Comparison of ENCODE assay signal across 11 cellular contexts in genomic region chr2:219645631-219646527, GRCh38. TPM values are rescaled to one million over a fixed set of nuclear protein-coding genes. Genes with fewer than 3 reads are reported as not detected.
A peak's percentile ranks its signal among the peaks of the same experiment; 100 is the strongest.
DNase-seq lines count a peak whose midpoint lies in the region; ATAC-seq and TF ChIP-seq lines count a peak whose summit lies in the region.
"Had no signal": no experiment of that assay in that cellular context is flagged by ENCODE, and none has a peak within 500 bp of the region (broad histone marks: within the 10 kb centered on the region; RNA-seq: fewer than 3 reads in every experiment).

No MANE protein-coding gene starts in this region.

- H3K27ac ChIP-seq in left lung (peak overlapping the region in 1 of 2 donors; percentile 59), tibial nerve (peak overlapping the region in 2 of 4 donors; percentile 46 to 77)
- no peak overlapping the region for H3K27ac ChIP-seq in naive thymus-derived CD4-positive, alpha-beta T cell (ENCODE audit: low read depth, low read length)

- intact Hi-C loops in left lung (cut with DNase I), result no loop called here
- intact Hi-C loops in naive thymus-derived CD4-positive, alpha-beta T cell (cut with micrococcal nuclease), result no loop called here

- H3K36me3 ChIP-seq in left lung (no peaks in the 10 kb centered on the region), tibial nerve (no peaks in the 10 kb centered on the region)
- no peaks in the 10 kb centered on the region for H3K36me3 ChIP-seq in naive thymus-derived CD4-positive, alpha-beta T cell (ENCODE audit: control insufficient read depth in 2 of 3, insufficient read depth in 3 of 3, low read length in 3 of 3)
- H3K36me3 ChIP-seq: ascending aorta had no signal

- TF ChIP-seq POLR2A in tibial nerve (IDR thresholded peaks at IDR 0.05), result no peak

- no peak for TF ChIP-seq EP300 in tibial nerve (IDR thresholded peaks at IDR 0.05)

- peaks cover 9 to 13% of the 10 kb centered on the region in 2 donors for H3K4me1 ChIP-seq in left lung
- H3K4me1 ChIP-seq in naive thymus-derived CD4-positive, alpha-beta T cell (ENCODE audit: control insufficient read depth in 2 of 2, insufficient read depth in 2 of 2, low read length in 2 of 2), result peaks cover 3 to 4% of the 10 kb centered on the region in 2 donors
- peaks cover 0 to 16% (median 4%) of the 10 kb centered on the region in 4 donors for H3K4me1 ChIP-seq in tibial nerve

- POLR2A ChIA-PET in naive thymus-derived CD4-positive, alpha-beta T cell (lab: Charles Lee), result no interaction called here

- no peaks in the 10 kb centered on the region for H3K9me3 Mint-ChIP-seq in naive thymus-derived CD4-positive, alpha-beta T cell

- peaks cover 0 to 5% (median 0%) of the 10 kb centered on the region in 7 donors for H3K4me1 Mint-ChIP-seq in naive thymus-derived CD4-positive, alpha-beta T cell

- DNase-seq in A172 (ENCODE audit: low spot score), result peak; percentile 91
- peak; percentile 79 for DNase-seq in HT1080 (ENCODE audit: low read depth)
- DNase-seq in dedifferentiated amniotic fluid mesenchymal stem cell (ENCODE audit: extremely low spot score), result peak; percentile 68
- DNase-seq in left lung, result peak in 1 of 2 donors; percentile 42
- DNase-seq in naive thymus-derived CD4-positive, alpha-beta T cell, result no peak
- no peak for DNase-seq in germinal center (ENCODE audit: low spot score)
- DNase-seq in tibial nerve (ENCODE audit: low spot score in 2 of 2), result no peak
- no peak for DNase-seq in stimulated activated CD4-positive, alpha-beta T cell treated with anti-CD3 and anti-CD28 coated beads, Interleukin-2, amount 100 ng/mL, for 48 hours
- DNase-seq: C1 segment of cervical spinal cord, NCI-H187 treated with DMSO at 0.1 percent for 48 hours had no signal

- H3K27ac Mint-ChIP-seq in naive thymus-derived CD4-positive, alpha-beta T cell, result no peak overlapping the region

- peaks cover 0 to 20% of the 10 kb centered on the region in 2 donors for H3K27me3 ChIP-seq in left lung
- peaks cover 0 to 3% of the 10 kb centered on the region in 2 donors for H3K27me3 ChIP-seq in naive thymus-derived CD4-positive, alpha-beta T cell (ENCODE audit: control insufficient read depth in 2 of 2, insufficient read depth in 2 of 2, low read length in 2 of 2)
- H3K27me3 ChIP-seq in tibial nerve, result peaks cover 0 to 8% of the 10 kb centered on the region in 2 donors
- H3K27me3 ChIP-seq: ascending aorta had no signal

- no peak overlapping the region for H3K4me3 Mint-ChIP-seq in naive thymus-derived CD4-positive, alpha-beta T cell

- no peak overlapping the region for H3K4me3 ChIP-seq in left lung
- H3K4me3 ChIP-seq in naive thymus-derived CD4-positive, alpha-beta T cell (ENCODE audit: low read length), result no peak overlapping the region
- no peak overlapping the region for H3K4me3 ChIP-seq in tibial nerve
- H3K4me3 ChIP-seq: ascending aorta had no signal

- H3K27me3 Mint-ChIP-seq in naive thymus-derived CD4-positive, alpha-beta T cell, result peaks cover 9 to 46% (median 34%) of the 10 kb centered on the region in 5 donors

- H3K36me3 Mint-ChIP-seq in naive thymus-derived CD4-positive, alpha-beta T cell, result no peaks in the 10 kb centered on the region

- WGBS in tibial nerve, 2 donors, result 68 to 76% methylated on average over 12 of the region's 12 CpGs

- CTCF ChIA-PET in naive thymus-derived CD4-positive, alpha-beta T cell (lab: Charles Lee), result interaction anchor here (0.6 to 6.1 kb wide), 2 partner anchors 86 to 104 kb away, joined by 3 to 47 read pairs; partner anchors contain the start of genes CHPF and TMEM198

- no peaks in the 10 kb centered on the region for H3K9me3 ChIP-seq in left lung
- H3K9me3 ChIP-seq in naive thymus-derived CD4-positive, alpha-beta T cell (ENCODE audit: control insufficient read depth in 2 of 3, low read length in 3 of 3), result no peaks in the 10 kb centered on the region
- no peaks in the 10 kb centered on the region for H3K9me3 ChIP-seq in tibial nerve
- H3K9me3 ChIP-seq: ascending aorta had no signal

- ATAC-seq in left lung, result peak; percentile 47
- ATAC-seq in naive thymus-derived CD4-positive, alpha-beta T cell, result no peak

- TF ChIP-seq CTCF in left lung (IDR thresholded peaks at IDR 0.05) (no peak), tibial nerve (IDR thresholded peaks at IDR 0.05) (no peak)

RNA-seq across cellular contexts. Expression of gene SLC4A3, which starts 18.4 kb away (rescaled TPM):
- total RNA-seq in A172 (2014; rRNA removed; shearing (Covaris generic)), result 10.9 and 11.4 TPM in 2 replicates
- total RNA-seq in HT1080 (2014; rRNA removed; shearing (Covaris generic)), result 5.8 and 7.9 TPM in 2 replicates
- 5.5 and 6.6 TPM in 2 replicates for polyA plus RNA-seq in HT1080 (2015; cell fraction: cytosol; rRNA removed)
- polyA plus RNA-seq in HT1080 (2015; cell fraction: nucleus; rRNA removed), result 20.6 and 25.5 TPM in 2 replicates
- total RNA-seq in left lung (1 to 10 TPM; 2.9 to 5.7 TPM), tibial nerve (1 to 10 TPM; 1.3 to 5.1 (median 3.4) TPM)
- total RNA-seq in naive thymus-derived CD4-positive, alpha-beta T cell, result 1 to 10 TPM in 1 of 5 experiments, under 1 TPM in 2, not detected in 2; 0.19 to 3.4 (median 0.34) TPM
- not detected for polyA plus RNA-seq in naive thymus-derived CD4-positive, alpha-beta T cell

RNA-seq across cellular contexts. Expression of gene STK11IP, which starts 48.2 kb away (rescaled TPM):
- total RNA-seq in A172 (2014; rRNA removed; shearing (Covaris generic)), result 15.3 and 15.4 TPM in 2 replicates
- total RNA-seq in HT1080 (2014; rRNA removed; shearing (Covaris generic)), result 17.1 and 18.2 TPM in 2 replicates
- polyA plus RNA-seq in HT1080 (2015; cell fraction: cytosol; rRNA removed), result 9.1 and 9.6 TPM in 2 replicates
- 75.9 and 81.9 TPM in 2 replicates for polyA plus RNA-seq in HT1080 (2015; cell fraction: nucleus; rRNA removed)
- total RNA-seq in left lung (10 to 100 TPM; 25.1 to 30.3 TPM), tibial nerve (10 to 100 TPM; 33.9 to 77.0 (median 72.3) TPM)
- 10 to 100 TPM; 33.6 to 46.4 (median 42.6) TPM for total RNA-seq in naive thymus-derived CD4-positive, alpha-beta T cell
- polyA plus RNA-seq in naive thymus-derived CD4-positive, alpha-beta T cell, result 10 to 100 TPM in 1 of 2 donors, 1 to 10 TPM in 1; 6.8 to 13.0 TPM

Comparison
In these comparisons a context has a peak if more than half of its experiments do, and no peak if none do; other contexts are left out.
1. DNase-seq: peak in A172 (single experiment), HT1080 (single experiment) and dedifferentiated amniotic fluid mesenchymal stem cell (single experiment); none in naive thymus-derived CD4-positive, alpha-beta T cell (0 of 9), germinal center (single experiment), tibial nerve (0 of 2) and stimulated activated CD4-positive, alpha-beta T cell treated with anti-CD3 and anti-CD28 coated beads, Interleukin-2, amount 100 ng/mL, for 48 hours (0 of 2).